In genomic region chr5:891837-892389, GRCh38 we compare ENCODE assay signal across 7 cellular contexts. TPM values are rescaled to one million over a fixed set of nuclear protein-coding genes. Genes with fewer than 3 reads are reported as not detected.
DNase-seq lines count a peak whose midpoint lies in the region; ATAC-seq and TF ChIP-seq lines count a peak whose summit lies in the region.

No MANE protein-coding gene starts in this region.

- peaks cover 7 to 25% (median 18%) of the 10 kb centered on the region in 5 donors for H3K36me3 Mint-ChIP-seq in naive thymus-derived CD4-positive, alpha-beta T cell

- ATAC-seq in HG02642 (IDR thresholded peaks at IDR 0.05; ENCODE audit: poor library complexity, unreplicated experiment), result peak; percentile 8
- peak; percentile 1 for ATAC-seq in naive thymus-derived CD4-positive, alpha-beta T cell
- no peak for ATAC-seq in HG03520 (IDR thresholded peaks at IDR 0.05; ENCODE audit: unreplicated experiment)

- H3K27me3 Mint-ChIP-seq in naive thymus-derived CD4-positive, alpha-beta T cell, result no peaks in the 10 kb centered on the region

- H3K9ac ChIP-seq in SK-N-MC (ENCODE audit: insufficient read length), result peak overlapping the region; percentile 88

- no peaks in the 10 kb centered on the region for H3K9me3 Mint-ChIP-seq in naive thymus-derived CD4-positive, alpha-beta T cell

- peaks cover 10 to 14% of the 10 kb centered on the region in 2 donors for H3K4me1 ChIP-seq in naive thymus-derived CD4-positive, alpha-beta T cell (ENCODE audit: control insufficient read depth in 2 of 2, insufficient read depth in 2 of 2, low read length in 2 of 2)

- intact Hi-C loops in naive thymus-derived CD4-positive, alpha-beta T cell (cut with micrococcal nuclease), result loop anchor here (1.0 to 5.0 kb wide), 6 partner anchors 107 to 620 kb away; partner anchors contain the start of genes TPPP (in 2 of the 2), CEP72 (in 1 of the 2), CLPTM1L (in 1 of the 2) and PDCD6 (in 1 of the 2)

- peak overlapping the region; percentile 97 for H3K4me3 ChIP-seq in GM12864 (ENCODE audit: low read depth, low read length)
- peak overlapping the region; percentile 81 for H3K4me3 ChIP-seq in SK-N-MC
- peak overlapping the region; percentile 99 for H3K4me3 ChIP-seq in epithelial cell of proximal tubule (ENCODE audit: low read depth, low read length)
- H3K4me3 ChIP-seq in naive thymus-derived CD4-positive, alpha-beta T cell (ENCODE audit: low read length), result peak overlapping the region; percentile 84

- H3K27ac ChIP-seq in SK-N-MC, result peak overlapping the region; percentile 68; the same call in 1 of the 2 replicates
- H3K27ac ChIP-seq in naive thymus-derived CD4-positive, alpha-beta T cell (ENCODE audit: low read depth, low read length), result peak overlapping the region; percentile 91

- peak overlapping the region; percentile 69 to 92 (median 89) for H3K27ac Mint-ChIP-seq in naive thymus-derived CD4-positive, alpha-beta T cell

- TF ChIP-seq CTCF in GM12864 (IDR thresholded peaks at IDR 0.05; ENCODE audit: low read depth, low read length, missing control alignments) (no peak), epithelial cell of proximal tubule (conservative IDR thresholded peaks at IDR 0.05; ENCODE audit: low read depth, low read length) (no peak)

- DNase-seq in GM12864 (ENCODE audit: low read depth) (no peak), SK-N-MC (ENCODE audit: low read depth, low spot score) (no peak), epithelial cell of proximal tubule (ENCODE audit: low read depth) (no peak), NCI-H1417 treated with DMSO at 0.1 percent for 48 hours (lab: John Stamatoyannopoulos, UW) (no peak)
- peak in 1 of 9 donors; percentile 9 for DNase-seq in naive thymus-derived CD4-positive, alpha-beta T cell

- peak overlapping the region; percentile 79 to 93 (median 86) for H3K4me3 Mint-ChIP-seq in naive thymus-derived CD4-positive, alpha-beta T cell

- peaks cover 13 to 39% (median 32%) of the 10 kb centered on the region in 7 donors for H3K4me1 Mint-ChIP-seq in naive thymus-derived CD4-positive, alpha-beta T cell

- CTCF ChIA-PET in naive thymus-derived CD4-positive, alpha-beta T cell (lab: Charles Lee), result interaction anchor here (1.1 to 1.3 kb wide), 2 partner anchors 9 to 11 kb away, joined by 3 to 4 read pairs; no protein-coding TSS in a partner anchor

- POLR2A ChIA-PET in naive thymus-derived CD4-positive, alpha-beta T cell (lab: Charles Lee), result interaction anchor here (0.6 to 2.1 kb wide), 3 partner anchors 219 to 280 kb away, joined by 3 to 6 read pairs (median 5); partner anchors contain the start of gene CEP72

- peaks cover 78% of the 10 kb centered on the region for H3K36me3 ChIP-seq in SK-N-MC (ENCODE audit: insufficient read depth, low read length)
- peaks cover 15 to 46% (median 21%) of the 10 kb centered on the region in 3 experiments for H3K36me3 ChIP-seq in naive thymus-derived CD4-positive, alpha-beta T cell (ENCODE audit: control insufficient read depth in 2 of 3, insufficient read depth in 3 of 3, low read length in 3 of 3)

- no peaks in the 10 kb centered on the region for H3K27me3 ChIP-seq in naive thymus-derived CD4-positive, alpha-beta T cell (ENCODE audit: control insufficient read depth in 2 of 2, insufficient read depth in 2 of 2, low read length in 2 of 2)

- no peaks in the 10 kb centered on the region for H3K9me3 ChIP-seq in SK-N-MC (ENCODE audit: low read depth, low read length)
- H3K9me3 ChIP-seq in naive thymus-derived CD4-positive, alpha-beta T cell (ENCODE audit: control insufficient read depth in 2 of 3, low read length in 3 of 3), result no peaks in the 10 kb centered on the region

RNA-seq across cellular contexts. Expression of gene BRD9, which starts 0.7 kb away (rescaled TPM):
- total RNA-seq in epithelial cell of proximal tubule, result 41.1 and 42.4 TPM in 2 replicates
- total RNA-seq in naive thymus-derived CD4-positive, alpha-beta T cell, result 10 to 100 TPM; 63.2 to 93.2 (median 82.2) TPM
- polyA plus RNA-seq in naive thymus-derived CD4-positive, alpha-beta T cell, result 10 to 100 TPM; 10.6 to 17.6 TPM

RNA-seq across cellular contexts. Expression of gene TRIP13, which starts 0.8 kb away (rescaled TPM):
- 66.7 and 99.9 TPM in 2 replicates for total RNA-seq in epithelial cell of proximal tubule
- total RNA-seq in naive thymus-derived CD4-positive, alpha-beta T cell, result 10 to 100 TPM in 1 of 5 experiments, under 1 TPM in 3, not detected in 1; 0.39 to 23.5 (median 0.57) TPM
- polyA plus RNA-seq in naive thymus-derived CD4-positive, alpha-beta T cell, result under 1 TPM; 0.52 to 0.63 TPM

RNA-seq across cellular contexts. Expression of gene ZDHHC11, which starts 41.1 kb away (rescaled TPM):
- 1.5 and 3.3 TPM in 2 replicates for total RNA-seq in epithelial cell of proximal tubule
- total RNA-seq in naive thymus-derived CD4-positive, alpha-beta T cell, result 10 to 100 TPM in 2 of 5 experiments, 1 to 10 TPM in 3; 7.1 to 22.1 (median 9.6) TPM
- polyA plus RNA-seq in naive thymus-derived CD4-positive, alpha-beta T cell, result under 1 TPM in 1 of 2 donors, not detected in 1; 0.20 TPM
